24 cellular contexts compared by ENCODE assay signal in genomic region chr13:26257049-26257448, GRCh38. TPM values are rescaled to one million over a fixed set of nuclear protein-coding genes. Genes with fewer than 3 reads are reported as not detected.
A peak's percentile ranks its signal among the peaks of the same experiment; 100 is the strongest.
DNase-seq lines count a peak whose midpoint lies in the region; ATAC-seq, FAIRE-seq and TF ChIP-seq lines count a peak whose summit lies in the region.
"Had no signal": no experiment of that assay in that cellular context is flagged by ENCODE, and none has a peak within 500 bp of the region (broad histone marks: within the 10 kb centered on the region; RNA-seq: fewer than 3 reads in every experiment).

No MANE protein-coding gene starts in this region.

- H2AFZ ChIP-seq in SK-N-SH (ENCODE audit: low read depth) (no peak overlapping the region), OCI-LY3 (ENCODE audit: low read depth, low read length) (no peak overlapping the region), hepatocyte (no peak overlapping the region)

- POLR2A ChIA-PET in SK-N-SH (lab: Yijun Ruan, JAX): no interaction called here

- H3K9ac ChIP-seq in SK-N-SH (no peak overlapping the region), OCI-LY3 (ENCODE audit: low read length) (no peak overlapping the region), skeletal muscle tissue (ENCODE audit: low read depth in 1 of 3, low read length in 3 of 3) (peak overlapping the region; percentile 35 to 86 (median 46))

- TF ChIP-seq RAD21 in SK-N-SH (IDR thresholded peaks at IDR 0.05; ENCODE audit: low read length): no peak

- H4K20me1 ChIP-seq in SK-N-SH (ENCODE audit: insufficient read depth) (peaks cover 69% of the 10 kb centered on the region), OCI-LY3 (ENCODE audit: insufficient read depth, low read length) (peaks cover 56% of the 10 kb centered on the region), hepatocyte (ENCODE audit: insufficient read depth, poor library complexity, severe bottlenecking) (peaks cover 53% of the 10 kb centered on the region)

- peaks cover 8 to 10% of the 10 kb centered on the region in 2 experiments; a peak in 2 of 4 replicates for H3K4me1 ChIP-seq in SK-N-SH (ENCODE audit: control insufficient read depth in 1 of 2, insufficient read depth in 2 of 2, low read depth in 1 of 2, low read length in 1 of 2)
- H3K4me1 ChIP-seq in OCI-LY3 (ENCODE audit: low read length): peaks cover 28% of the 10 kb centered on the region
- peaks cover 18% of the 10 kb centered on the region for H3K4me1 ChIP-seq in hepatocyte (ENCODE audit: insufficient read depth)
- H3K4me1 ChIP-seq in skeletal muscle tissue (ENCODE audit: control insufficient read depth in 3 of 3, insufficient read depth in 3 of 3, low read length in 3 of 3): peaks cover 0 to 25% (median 10%) of the 10 kb centered on the region in 3 donors

- H3K4me2 ChIP-seq in SK-N-SH (peak overlapping the region; percentile 80; the same call in 1 of the 2 replicates), OCI-LY3 (ENCODE audit: low read length) (peak overlapping the region; percentile 70), hepatocyte (peak overlapping the region; percentile 84)

- TF ChIP-seq EP300 in SK-N-SH (IDR thresholded peaks at IDR 0.05; ENCODE audit: borderline replicate concordance in 1 of 2, low read depth in 1 of 2, low read length in 1 of 2): no peak

- DNase-seq in SK-N-SH: no peak
- DNase-seq in hepatocyte (ENCODE audit: low spot score): no peak
- DNase-seq in D721Med (ENCODE audit: insufficient read length, low spot score): no peak
- no peak for DNase-seq in caudate nucleus (lab: John Stamatoyannopoulos, UW)
- DNase-seq in retina: no peak
- DNase-seq: 8988T; activated CD4-positive, alpha-beta T cell treated with anti-CD3 and anti-CD28 coated beads for 48 hours; adrenal gland; Calu3; mucosa of descending colon; NCI-H1694 treated with DMSO at 0.1 percent for 48 hours; NCI-H226; NK-92 treated with Interleukin-12 subunit alpha and Interleukin-12 subunit beta, amount 100 ng/mL, for 24 hours; stimulated activated CD4-positive, alpha-beta T cell treated with anti-CD3 and anti-CD28 coated beads, Interleukin-2, amount 100 ng/mL, for 24 hours had no signal

- no peaks in the 10 kb centered on the region for H3K9me2 ChIP-seq in SK-N-SH
- H3K9me2 ChIP-seq in hepatocyte (replicated peaks; ENCODE audit: insufficient read depth): no peaks in the 10 kb centered on the region

- H3K79me2 ChIP-seq in SK-N-SH (ENCODE audit: insufficient read depth): peaks cover 75% of the 10 kb centered on the region
- H3K79me2 ChIP-seq in OCI-LY3 (ENCODE audit: low read length): peaks cover 81% of the 10 kb centered on the region
- peaks cover 73% of the 10 kb centered on the region for H3K79me2 ChIP-seq in hepatocyte

- H3K27ac ChIP-seq in SK-N-SH (ENCODE audit: low read depth in 2 of 2, low read length in 1 of 2): no peak overlapping the region
- H3K27ac ChIP-seq in OCI-LY3 (ENCODE audit: low read length): no peak overlapping the region
- H3K27ac ChIP-seq in hepatocyte: no peak overlapping the region
- H3K27ac ChIP-seq in skeletal muscle tissue (ENCODE audit: low read depth, low read length): no peak overlapping the region
- H3K27ac ChIP-seq in caudate nucleus (ENCODE audit: low read depth, low read length): no peak overlapping the region
- H3K27ac ChIP-seq: adrenal gland, esophagus muscularis mucosa, gastroesophageal sphincter, tibial nerve had no signal

- ATAC-seq in SK-N-SH treated with all-trans-retinoic acid at 6 μM for 48 hours: no peak
- ATAC-seq: gastroesophageal sphincter, HCT116, left lobe of liver, mucosa of descending colon, sciatic nerve had no signal

- H3K27me3 ChIP-seq in SK-N-SH (ENCODE audit: insufficient read depth): no peaks in the 10 kb centered on the region
- no peaks in the 10 kb centered on the region for H3K27me3 ChIP-seq in OCI-LY3 (ENCODE audit: low read depth, low read length)
- H3K27me3 ChIP-seq in hepatocyte: no peaks in the 10 kb centered on the region
- no peaks in the 10 kb centered on the region for H3K27me3 ChIP-seq in skeletal muscle tissue (ENCODE audit: control insufficient read depth in 3 of 3, insufficient read depth in 3 of 3, low read length in 3 of 3)
- H3K27me3 ChIP-seq: adrenal gland, esophagus muscularis mucosa, gastroesophageal sphincter, tibial nerve had no signal

- CTCF ChIA-PET in SK-N-SH (lab: Yijun Ruan, JAX): interaction anchor here (1.0 to 3.3 kb wide), 5 partner anchors 9 to 240 kb away, joined by 3 to 10 read pairs (median 4); no protein-coding TSS in a partner anchor

- H3K9me3 ChIP-seq in SK-N-SH: no peaks in the 10 kb centered on the region
- no peaks in the 10 kb centered on the region for H3K9me3 ChIP-seq in OCI-LY3 (ENCODE audit: insufficient read depth, low read length)
- H3K9me3 ChIP-seq in hepatocyte (ENCODE audit: low read depth): no peaks in the 10 kb centered on the region
- no peaks in the 10 kb centered on the region for H3K9me3 ChIP-seq in skeletal muscle tissue (ENCODE audit: control insufficient read depth in 3 of 3, low read length in 3 of 3)
- H3K9me3 ChIP-seq: adrenal gland, esophagus muscularis mucosa, gastroesophageal sphincter, mucosa of descending colon, tibial nerve had no signal

- 73% methylated on average over 2 of the region's 2 CpGs for WGBS in SK-N-SH (ENCODE audit: low lambda C conversion rate)
- 42% methylated on average over 2 of the region's 2 CpGs for WGBS in hepatocyte (ENCODE audit: low lambda C conversion rate, missing lambda C conversion rate)

- no peaks in the 10 kb centered on the region for H3F3A ChIP-seq in SK-N-SH (replicated peaks; ENCODE audit: insufficient read depth)

- no peak for TF ChIP-seq CTCF in SK-N-SH (IDR thresholded peaks at IDR 0.05)
- TF ChIP-seq CTCF in OCI-LY3 (IDR thresholded peaks at IDR 0.05; ENCODE audit: low read depth, low read length): no peak
- no peak for TF ChIP-seq CTCF in hepatocyte (IDR thresholded peaks at IDR 0.05; ENCODE audit: poor library complexity)
- no peak for TF ChIP-seq CTCF in D721Med (IDR thresholded peaks at IDR 0.05; ENCODE audit: insufficient read depth, missing control alignments)

- no peak for FAIRE-seq in D721Med (lab: Jason Lieb, UNC)
- FAIRE-seq: TTC549 had no signal

- H3K36me3 ChIP-seq in SK-N-SH (replicated peaks in 1 of 2; ENCODE audit: control insufficient read depth in 1 of 2, insufficient read depth in 2 of 2, low read length in 1 of 2): no peaks in the 10 kb centered on the region
- H3K36me3 ChIP-seq in OCI-LY3 (replicated peaks; ENCODE audit: low read depth, low read length): no peaks in the 10 kb centered on the region
- H3K36me3 ChIP-seq in hepatocyte (replicated peaks; ENCODE audit: insufficient read depth, low read depth): no peaks in the 10 kb centered on the region
- H3K36me3 ChIP-seq in skeletal muscle tissue (ENCODE audit: control insufficient read depth in 3 of 3, insufficient read depth in 3 of 3, low read length in 3 of 3): no peaks in the 10 kb centered on the region
- H3K36me3 ChIP-seq: adrenal gland, esophagus muscularis mucosa, gastroesophageal sphincter, tibial nerve had no signal

- H3K4me3 ChIP-seq in SK-N-SH (ENCODE audit: low read depth in 2 of 2, low read length in 1 of 2): no peak overlapping the region
- H3K4me3 ChIP-seq in OCI-LY3 (ENCODE audit: low read length): peak overlapping the region; percentile 8; the same call in 1 of the 2 replicates
- H3K4me3 ChIP-seq in hepatocyte: peak overlapping the region; percentile 84
- peak overlapping the region in 2 of 3 donors; percentile 4 to 24 for H3K4me3 ChIP-seq in skeletal muscle tissue (ENCODE audit: low read length in 3 of 3)
- H3K4me3 ChIP-seq: esophagus muscularis mucosa, gastroesophageal sphincter, mucosa of descending colon, tibial nerve had no signal

TF ChIP-seq in SK-N-SH, 30 proteins besides CTCF, POLR2A, EP300 and RAD21 (continues in another document):
- no peak for TF ChIP-seq IRF3 (IDR thresholded peaks at IDR 0.05; ENCODE audit: low read depth, low read length)
- no peak for TF ChIP-seq RCOR1 (IDR thresholded peaks at IDR 0.05; ENCODE audit: low read length)
- TF ChIP-seq NRF1 (IDR thresholded peaks at IDR 0.05; ENCODE audit: low read depth, low read length): no peak

TF ChIP-seq in SK-N-SH treated with all-trans-retinoic acid at 6 μM for 48 hours, 23 proteins besides CTCF, POLR2A, EP300 and RAD21 (continues in another document):
- TF ChIP-seq ZFP30 (CRISPR knock-in tag; IDR thresholded peaks at IDR 0.05) (no peak), OSR1 (CRISPR knock-in tag; IDR thresholded peaks at IDR 0.05) (no peak), ZC3H10 (CRISPR knock-in tag; IDR thresholded peaks at IDR 0.05) (no peak), ZNF565 (CRISPR knock-in tag; conservative IDR thresholded peaks at IDR 0.05; ENCODE audit: low read depth) (no peak), GLIS3 (CRISPR knock-in tag; IDR thresholded peaks at IDR 0.05) (no peak), ZNF8 (CRISPR knock-in tag; IDR thresholded peaks at IDR 0.05) (no peak)
- TF ChIP-seq, protein P1, sequence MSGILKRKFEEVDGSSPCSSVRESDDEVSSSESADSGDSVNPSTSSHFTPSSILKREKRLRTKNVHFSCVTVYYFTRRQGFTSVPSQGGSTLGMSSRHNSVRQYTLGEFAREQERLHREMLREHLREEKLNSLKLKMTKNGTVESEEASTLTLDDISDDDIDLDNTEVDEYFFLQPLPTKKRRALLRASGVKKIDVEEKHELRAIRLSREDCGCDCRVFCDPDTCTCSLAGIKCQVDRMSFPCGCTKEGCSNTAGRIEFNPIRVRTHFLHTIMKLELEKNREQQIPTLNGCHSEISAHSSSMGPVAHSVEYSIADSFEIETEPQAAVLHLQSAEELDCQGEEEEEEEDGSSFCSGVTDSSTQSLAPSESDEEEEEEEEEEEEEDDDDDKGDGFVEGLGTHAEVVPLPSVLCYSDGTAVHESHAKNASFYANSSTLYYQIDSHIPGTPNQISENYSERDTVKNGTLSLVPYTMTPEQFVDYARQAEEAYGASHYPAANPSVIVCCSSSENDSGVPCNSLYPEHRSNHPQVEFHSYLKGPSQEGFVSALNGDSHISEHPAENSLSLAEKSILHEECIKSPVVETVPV (CRISPR knock-in tag; IDR thresholded peaks at IDR 0.05): no peak

RNA-seq across cellular contexts. Expression of gene CDK8, which starts 3.1 kb away (rescaled TPM):
- polyA plus RNA-seq in SK-N-SH (2012; rRNA removed) (10.1 and 11.3 TPM in 2 replicates), hepatocyte (9.6 and 16.1 TPM in 2 replicates)
- polyA plus RNA-seq in SK-N-SH (2012; cell fraction: cytosol; rRNA removed): 10.9 and 11.4 TPM in 2 replicates
- polyA plus RNA-seq in SK-N-SH (2012; cell fraction: nucleus; rRNA removed): 12.9 and 26.3 TPM in 2 replicates
- total RNA-seq in hepatocyte (22.4 and 27.0 TPM in 2 replicates), skeletal muscle tissue (17.7 TPM)

RNA-seq across cellular contexts. Expression of gene RNF6, which starts 34.9 kb away (rescaled TPM):
- 13.8 and 21.2 TPM in 2 replicates for polyA plus RNA-seq in SK-N-SH (2012; rRNA removed)
- 23.1 and 25.3 TPM in 2 replicates for polyA plus RNA-seq in SK-N-SH (2012; cell fraction: cytosol; rRNA removed)
- 8.1 and 15.1 TPM in 2 replicates for polyA plus RNA-seq in SK-N-SH (2012; cell fraction: nucleus; rRNA removed)
- total RNA-seq in hepatocyte: 34.0 and 37.2 TPM in 2 replicates
- polyA plus RNA-seq in hepatocyte: 30.9 and 31.9 TPM in 2 replicates
- total RNA-seq in skeletal muscle tissue: 14.1 TPM

Comparison
In these comparisons a context has a peak if more than half of its experiments do, and no peak if none do; other contexts are left out.
1. H3K4me3 ChIP-seq: peak in OCI-LY3 (single experiment), hepatocyte (single experiment) and skeletal muscle tissue (2 of 3); none in SK-N-SH (0 of 2).
2. H3K9ac ChIP-seq: peak in skeletal muscle tissue (3 of 3); none in SK-N-SH (single experiment) and OCI-LY3 (single experiment).
3. Peak in every context shown above with its lines, with median percentiles within 50 percentile points of each other: H3K4me2 ChIP-seq.